ENCODE assay signal across 9 cellular contexts in the genomic region with DNA sequence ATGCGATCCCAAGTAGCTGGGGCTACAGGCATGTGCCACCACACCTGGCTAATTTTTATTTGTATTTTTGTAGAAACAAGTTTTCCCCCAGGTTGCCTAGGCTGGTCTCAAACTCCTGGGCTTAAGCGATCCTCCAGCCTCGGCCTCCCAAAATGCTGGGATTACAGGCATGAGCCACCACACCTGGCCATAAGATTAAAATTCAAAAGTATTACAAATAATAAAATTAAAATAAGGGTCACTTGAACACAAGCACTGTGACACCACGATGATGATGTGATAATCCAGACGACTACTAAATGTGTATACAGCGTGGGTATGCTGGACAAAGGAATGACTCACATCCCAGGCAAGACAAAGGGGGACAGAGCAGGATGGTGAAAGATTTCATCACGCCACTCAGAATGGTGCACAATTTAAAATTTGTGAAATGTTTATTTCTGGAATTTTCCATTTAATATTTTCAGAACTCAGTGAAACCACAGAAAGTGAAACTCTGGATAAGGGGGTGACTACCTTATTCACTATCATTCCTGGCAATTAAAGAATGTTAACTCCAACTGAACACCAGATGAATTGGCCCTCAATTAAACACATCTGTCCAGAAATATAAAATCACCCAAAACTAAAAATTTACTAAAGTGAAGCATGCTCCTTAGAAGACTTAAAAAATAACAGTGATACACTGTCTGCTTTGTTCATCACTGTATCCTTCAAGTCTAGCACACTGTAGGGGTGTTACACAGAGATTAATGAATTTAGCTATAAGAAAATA. TPM values are rescaled to one million over a fixed set of nuclear protein-coding genes. Genes with fewer than 3 reads are reported as not detected.
DNase-seq lines count a peak whose midpoint lies in the region; ATAC-seq and TF ChIP-seq lines count a peak whose summit lies in the region.
"Had no signal": no experiment of that assay in that cellular context is flagged by ENCODE, and none has a peak within 500 bp of the region (broad histone marks: within the 10 kb centered on the region; RNA-seq: fewer than 3 reads in every experiment).

No MANE protein-coding gene starts in this region.

- no peaks in the 10 kb centered on the region for H3K27me3 ChIP-seq in brain microvascular endothelial cell (replicated peaks)
- H3K27me3 ChIP-seq in mesendoderm (ENCODE audit: insufficient read depth, low read length, poor library complexity) = no peaks in the 10 kb centered on the region

- no peak overlapping the region for H3K23ac ChIP-seq in mesendoderm (ENCODE audit: low read length)

- no peak for ATAC-seq in HG03571 (IDR thresholded peaks at IDR 0.05; ENCODE audit: unreplicated experiment)

- H2AK5ac ChIP-seq in mesendoderm (ENCODE audit: low read length) = no peak overlapping the region

- peaks cover 4% of the 10 kb centered on the region for H3K4me1 ChIP-seq in mesendoderm (ENCODE audit: control insufficient read depth, low read depth, low read length)

- H3K36me3 ChIP-seq in brain microvascular endothelial cell (replicated peaks) (no peaks in the 10 kb centered on the region), mesendoderm (ENCODE audit: control insufficient read depth, insufficient read depth, low read length) (no peaks in the 10 kb centered on the region)

- no peak overlapping the region for H3K56ac ChIP-seq in mesendoderm (ENCODE audit: low read length)

- no peak overlapping the region for H3K4me2 ChIP-seq in mesendoderm (ENCODE audit: low read length)

- peak overlapping the region; percentile 28 for H4K8ac ChIP-seq in mesendoderm (ENCODE audit: low read depth, low read length)

- TF ChIP-seq CTCF in brain microvascular endothelial cell (IDR thresholded peaks at IDR 0.05; ENCODE audit: low read depth, low read length, missing control alignments) = no peak

- in situ Hi-C loops in Caki2 (cut with HindIII; ENCODE audit: low pct_unique_long_range_greater_than_20kb, low sequenced_read_pairs) = no loop called here
- in situ Hi-C loops in brain microvascular endothelial cell (cut with HindIII; ENCODE audit: low pct_ligation_motif_present, low sequenced_read_pairs) = no loop called here

- peaks cover 4% of the 10 kb centered on the region for H3K79me1 ChIP-seq in mesendoderm (ENCODE audit: low read length)

- no peak overlapping the region for H2BK120ac ChIP-seq in mesendoderm (ENCODE audit: low read depth, low read length)

- H2BK5ac ChIP-seq in mesendoderm (ENCODE audit: low read length) = no peak overlapping the region

- no peak overlapping the region for H3K18ac ChIP-seq in mesendoderm (ENCODE audit: low read length)

- peaks cover 83% of the 10 kb centered on the region for H3K79me2 ChIP-seq in mesendoderm (ENCODE audit: control insufficient read depth, insufficient read depth, low read length)

- no peak overlapping the region for H3K4ac ChIP-seq in mesendoderm (ENCODE audit: low read depth, low read length)

- peak overlapping the region; percentile 78 for H3K27ac ChIP-seq in brain microvascular endothelial cell
- H3K27ac ChIP-seq in mesendoderm (ENCODE audit: low read depth, low read length) = no peak overlapping the region

- no peak overlapping the region for H4K5ac ChIP-seq in mesendoderm (ENCODE audit: low read length)

- WGBS in mesendoderm (ENCODE audit: extremely low coverage, insufficient coverage, low lambda C conversion rate) = no CpG with 5 or more reads among the region's 7 CpGs

- no peak overlapping the region for H2BK15ac ChIP-seq in mesendoderm (replicated peaks; ENCODE audit: low read depth)

- H3K4me3 ChIP-seq in brain microvascular endothelial cell (ENCODE audit: low read depth, low read length) = no peak overlapping the region
- H3K4me3 ChIP-seq in mesendoderm (ENCODE audit: low read length) = no peak overlapping the region

- DNase-seq in Caki2 (ENCODE audit: low read depth) = peak; percentile 72
- DNase-seq in MV-4-11 (lab: John Stamatoyannopoulos, UW) = peak; percentile 71
- peak; percentile 75 for DNase-seq in brain microvascular endothelial cell
- no peak for DNase-seq in mesendoderm
- DNase-seq in NCI-H748 treated with DMSO at 0.1 percent for 48 hours (lab: John Stamatoyannopoulos, UW) = no peak
- no peak for DNase-seq in C1 segment of cervical spinal cord (lab: John Stamatoyannopoulos, UW)
- DNase-seq in NCI-H446 (lab: John Stamatoyannopoulos, UW) = no peak
- DNase-seq: T-helper 9 cell had no signal

- no peak overlapping the region for H3K9ac ChIP-seq in mesendoderm (ENCODE audit: low read length)

RNA-seq across cellular contexts. Expression of gene B4GALT5, which starts 13.1 kb away (rescaled TPM):
- total RNA-seq in Caki2 (2014; rRNA removed; shearing (Covaris generic); ENCODE audit: low replicate concordance) = 55.2 and 66.4 TPM in 2 replicates
- polyA plus RNA-seq in mesendoderm (2013, experiment 1 of 2) = 59.6 TPM
- 60.6 TPM for polyA plus RNA-seq in mesendoderm (2013, experiment 2 of 2)

Comparison
In these comparisons a context has a peak if more than half of its experiments do, and no peak if none do; other contexts are left out.
1. DNase-seq: peak in Caki2 (single experiment), MV-4-11 (single experiment) and brain microvascular endothelial cell (single experiment); none in mesendoderm (single experiment), NCI-H748 treated with DMSO at 0.1 percent for 48 hours (single experiment), C1 segment of cervical spinal cord (0 of 14) and NCI-H446 (0 of 2).